ENCODE assay signal across 10 cellular contexts in genomic region chr10:8133146-8133545, GRCh38.
DNase-seq lines count a peak whose midpoint lies in the region; ATAC-seq, FAIRE-seq and TF ChIP-seq lines count a peak whose summit lies in the region.
"Had no signal": no experiment of that assay in that cellular context is flagged by ENCODE, and none has a peak within 500 bp of the region (broad histone marks: within the 10 kb centered on the region; RNA-seq: fewer than 3 reads in every experiment).

No MANE protein-coding gene starts in this region.

- intact Hi-C loops in prostate gland (cut with DNase I): no loop called here

- H3K9ac ChIP-seq in smooth muscle cell (ENCODE audit: low read depth): no peak overlapping the region

- H3K4me2 ChIP-seq in smooth muscle cell: no peak overlapping the region

- H3K4me1 ChIP-seq in prostate gland (replicated peaks): no peaks in the 10 kb centered on the region
- H3K4me1 ChIP-seq in smooth muscle cell (ENCODE audit: low read depth): no peaks in the 10 kb centered on the region

- FAIRE-seq in H54 (lab: Jason Lieb, UNC): no peak
- FAIRE-seq: colon, G401.6 had no signal

- TF ChIP-seq CTCF in prostate gland (IDR thresholded peaks at IDR 0.05): no peak
- no peak for TF ChIP-seq CTCF in smooth muscle cell (IDR thresholded peaks at IDR 0.05; ENCODE audit: borderline replicate concordance, insufficient read depth, poor library complexity, severe bottlenecking)

- H3K27ac ChIP-seq in prostate gland: no peak overlapping the region
- H3K27ac ChIP-seq in smooth muscle cell (ENCODE audit: low read depth): no peak overlapping the region

- no peak overlapping the region for H3K4me3 ChIP-seq in prostate gland
- no peak overlapping the region for H3K4me3 ChIP-seq in smooth muscle cell

- H3K9me3 ChIP-seq in prostate gland (no peaks in the 10 kb centered on the region), smooth muscle cell (replicated peaks; ENCODE audit: low read depth) (no peaks in the 10 kb centered on the region)

- H4K20me1 ChIP-seq in smooth muscle cell (ENCODE audit: low read depth): no peaks in the 10 kb centered on the region

- WGBS in prostate gland: 74% methylated on average over 8 of the region's 8 CpGs
- WGBS in smooth muscle cell (ENCODE audit: low lambda C conversion rate): 58% methylated on average over 8 of the region's 8 CpGs

- ATAC-seq in GM19438 (IDR thresholded peaks at IDR 0.05; ENCODE audit: low read depth, unreplicated experiment) (peak; percentile 81), HG03175 (IDR thresholded peaks at IDR 0.05; ENCODE audit: unreplicated experiment) (peak; percentile 57)

- no peaks in the 10 kb centered on the region for H3K36me3 ChIP-seq in prostate gland
- H3K36me3 ChIP-seq in smooth muscle cell (ENCODE audit: low read depth): no peaks in the 10 kb centered on the region

- DNase-seq in GF-D8 (lab: John Stamatoyannopoulos, UW) (peak; percentile 75), NCI-H2196 treated with DMSO at 0.1 percent for 48 hours (lab: John Stamatoyannopoulos, UW; ENCODE audit: unreplicated experiment) (no peak), prostate gland (ENCODE audit: low spot score) (no peak), smooth muscle cell (lab: John Stamatoyannopoulos, UW; ENCODE audit: unreplicated experiment) (no peak), H54 (ENCODE audit: insufficient read length, low spot score) (no peak)
- peak; percentile 72 for DNase-seq in activated CD8-positive, alpha-beta memory T cell treated with anti-CD3 and anti-CD28 coated beads, Interleukin-2, amount 50 U/mL, for 48 hours

- H3F3A ChIP-seq in smooth muscle cell (ENCODE audit: low read depth): no peaks in the 10 kb centered on the region

- no peak overlapping the region for H2AFZ ChIP-seq in smooth muscle cell (ENCODE audit: low read depth)

- H3K27me3 ChIP-seq in prostate gland (replicated peaks; ENCODE audit: insufficient read depth) (no peaks in the 10 kb centered on the region), smooth muscle cell (ENCODE audit: low read depth) (no peaks in the 10 kb centered on the region)

- no peaks in the 10 kb centered on the region for H3K79me2 ChIP-seq in smooth muscle cell (ENCODE audit: low read depth)

- TF ChIP-seq POLR2A in prostate gland (IDR thresholded peaks at IDR 0.05): no peak
- no peak for TF ChIP-seq POLR2A in H54 (IDR thresholded peaks at IDR 0.05; ENCODE audit: low read depth, low read length)

Comparison
In these comparisons a context has a peak if more than half of its experiments do, and no peak if none do; other contexts are left out.
1. DNase-seq: peak in GF-D8 (single experiment) and activated CD8-positive, alpha-beta memory T cell treated with anti-CD3 and anti-CD28 coated beads, Interleukin-2, amount 50 U/mL, for 48 hours (single experiment); none in NCI-H2196 treated with DMSO at 0.1 percent for 48 hours (single experiment), prostate gland (single experiment), smooth muscle cell (single experiment) and H54 (single experiment).